In the genomic region with DNA sequence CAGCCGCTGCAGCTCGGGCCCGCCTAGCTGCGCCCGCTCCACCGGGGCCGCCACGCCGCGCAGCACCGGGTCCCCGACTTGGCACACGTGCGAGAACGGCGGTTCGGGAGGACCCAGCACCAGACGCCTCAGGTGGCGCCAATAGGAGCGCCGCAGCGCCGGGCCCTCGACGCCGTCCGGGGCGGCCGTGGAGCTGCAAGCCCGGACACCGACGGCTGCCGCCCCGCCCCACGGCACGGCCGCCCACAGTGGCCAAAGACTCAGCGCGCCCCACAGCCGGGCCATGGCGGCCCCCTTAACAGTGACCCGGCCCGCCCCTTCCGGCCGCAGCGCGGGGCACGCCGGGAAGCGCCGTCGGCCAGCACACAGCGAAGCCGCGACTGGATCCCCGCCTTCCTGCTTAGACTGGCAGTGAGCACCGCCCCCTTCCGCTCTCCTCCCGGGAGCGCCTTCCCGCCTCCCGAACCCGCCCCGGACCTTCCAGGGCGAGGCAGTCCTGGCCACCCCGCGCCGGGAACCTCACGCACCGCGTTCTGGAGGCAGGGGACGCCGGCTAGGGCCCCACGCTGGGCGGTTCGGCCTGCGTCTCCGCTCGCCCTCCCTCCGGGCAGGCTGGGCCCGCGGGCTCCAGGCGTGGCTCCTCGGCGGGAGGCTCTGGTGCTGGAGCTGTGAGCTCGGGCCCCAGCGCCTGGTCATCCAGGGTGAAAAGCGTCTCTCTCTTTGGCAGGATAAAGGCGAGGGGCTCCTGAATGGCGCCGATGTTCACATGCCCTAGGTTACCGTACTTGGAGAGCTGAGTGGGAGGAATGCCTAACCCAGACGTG, we compare ENCODE assay signal across 8 cellular contexts. TPM values are rescaled to one million over a fixed set of nuclear protein-coding genes. Genes with fewer than 3 reads are reported as not detected.
DNase-seq lines count a peak whose midpoint lies in the region; ATAC-seq and TF ChIP-seq lines count a peak whose summit lies in the region.

A gene with protein sequence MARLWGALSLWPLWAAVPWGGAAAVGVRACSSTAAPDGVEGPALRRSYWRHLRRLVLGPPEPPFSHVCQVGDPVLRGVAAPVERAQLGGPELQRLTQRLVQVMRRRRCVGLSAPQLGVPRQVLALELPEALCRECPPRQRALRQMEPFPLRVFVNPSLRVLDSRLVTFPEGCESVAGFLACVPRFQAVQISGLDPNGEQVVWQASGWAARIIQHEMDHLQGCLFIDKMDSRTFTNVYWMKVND (minus strand): TSS at position 303 of the 824 bp plus-strand sequence. CDS start 18 bp downstream, at position 285.

- ATAC-seq in GM23338 = peak; percentile 90
- ATAC-seq in naive B cell (ENCODE audit: low read depth in 2 of 2) = peak; percentile 95 to 97
- peak; percentile 96 for ATAC-seq in stimulated activated effector memory CD8-positive, alpha-beta T cell treated with anti-CD3 and anti-CD28 coated beads, Interleukin-12 subunit alpha, Interleukin-12 subunit beta, amount 100 ng/mL, for 72 hours

- peak within 1 kb of the TSS; percentile 80; the same call in 1 of the 2 replicates for H2AFZ ChIP-seq in GM23338

- 0 out of 3 replicates have a peak, but pooled peaks cover 4% of the 10 kb centered on the region for H3K9me3 Mint-ChIP-seq in GM23338
- no peaks in the 10 kb centered on the region for H3K9me3 Mint-ChIP-seq in naive B cell
- no peaks in the 10 kb centered on the region for H3K9me3 Mint-ChIP-seq in stimulated activated effector memory CD8-positive, alpha-beta T cell treated with anti-CD3 and anti-CD28 coated beads, Interleukin-12 subunit alpha, Interleukin-12 subunit beta, amount 100 ng/mL, for 72 hours

- H3K4me1 ChIP-seq in GM23338 (ENCODE audit: insufficient read depth) = peaks cover 21% of the 10 kb centered on the region

- H3K9me2 ChIP-seq in GM23338 (ENCODE audit: insufficient read depth) = no peaks in the 10 kb centered on the region

- H4K20me1 ChIP-seq in GM23338 (replicated peaks; ENCODE audit: insufficient read depth) = peaks cover 41% of the 10 kb centered on the region

- H3K4me2 ChIP-seq in GM23338 = peak within 1 kb of the TSS; percentile 95

- H3K27ac Mint-ChIP-seq in GM23338 (peak within 1 kb of the TSS; percentile 95), naive B cell (peak within 1 kb of the TSS in 5 of 6 donors; percentile 26 to 82 (median 39))
- H3K27ac Mint-ChIP-seq in stimulated activated effector memory CD8-positive, alpha-beta T cell treated with anti-CD3 and anti-CD28 coated beads, Interleukin-12 subunit alpha, Interleukin-12 subunit beta, amount 100 ng/mL, for 72 hours = peak within 1 kb of the TSS; percentile 74

- peaks cover 41% of the 10 kb centered on the region for H3F3A ChIP-seq in GM23338 (replicated peaks; ENCODE audit: low read depth)

- TF ChIP-seq CTCF in GM23338 (conservative IDR thresholded peaks at IDR 0.05; ENCODE audit: low read depth in 2 of 2) = no peak

- H3K27me3 ChIP-seq in GM23338 (ENCODE audit: insufficient read depth) = no peaks in the 10 kb centered on the region

- H3K4me1 Mint-ChIP-seq in GM23338 (peaks cover 18% of the 10 kb centered on the region), naive B cell (peaks cover 19 to 39% (median 21%) of the 10 kb centered on the region in 3 donors)
- H3K4me1 Mint-ChIP-seq in stimulated activated effector memory CD8-positive, alpha-beta T cell treated with anti-CD3 and anti-CD28 coated beads, Interleukin-12 subunit alpha, Interleukin-12 subunit beta, amount 100 ng/mL, for 72 hours = peaks cover 31% of the 10 kb centered on the region

- peak within 1 kb of the TSS; percentile 90 for H3K4me3 Mint-ChIP-seq in GM23338
- H3K4me3 Mint-ChIP-seq in naive B cell = peak within 1 kb of the TSS; percentile 74 to 92 (median 81)
- peak within 1 kb of the TSS; percentile 76 for H3K4me3 Mint-ChIP-seq in stimulated activated effector memory CD8-positive, alpha-beta T cell treated with anti-CD3 and anti-CD28 coated beads, Interleukin-12 subunit alpha, Interleukin-12 subunit beta, amount 100 ng/mL, for 72 hours

- H3K36me3 Mint-ChIP-seq in GM23338 (ENCODE audit: low read depth) (peaks cover 81% of the 10 kb centered on the region), naive B cell (peaks cover 0 to under 1% of the 10 kb centered on the region in 2 donors)
- peaks cover 84% of the 10 kb centered on the region for H3K36me3 Mint-ChIP-seq in stimulated activated effector memory CD8-positive, alpha-beta T cell treated with anti-CD3 and anti-CD28 coated beads, Interleukin-12 subunit alpha, Interleukin-12 subunit beta, amount 100 ng/mL, for 72 hours

- DNase-seq in EH (ENCODE audit: low read depth) (peak; percentile 94), GM23338 (ENCODE audit: low spot score) (peak; percentile 98), Kasumi-1 (lab: John Stamatoyannopoulos, UW) (peak; percentile 90 to 95), RKO (ENCODE audit: low spot score) (peak; percentile 94), fibroblast of gingiva (ENCODE audit: low read depth) (peak; percentile 92), naive B cell (peak; percentile 79)
- peak; percentile 59 to 81 for DNase-seq in activated T-helper 1 cell treated with anti-CD3 and anti-CD28 coated beads, Interleukin-2, amount 50 U/mL, for 16 hours (ENCODE audit: low read depth in 1 of 2, low spot score in 1 of 2)
- DNase-seq in stimulated activated effector memory CD8-positive, alpha-beta T cell treated with anti-CD3 and anti-CD28 coated beads, Interleukin-12 subunit alpha, Interleukin-12 subunit beta, amount 100 ng/mL, for 72 hours (ENCODE audit: low spot score in 2 of 2) = peak; percentile 74 to 92

- peaks cover 63% of the 10 kb centered on the region for H3K79me2 ChIP-seq in GM23338 (replicated peaks; ENCODE audit: insufficient read depth)

- peaks cover 27% of the 10 kb centered on the region for H3K36me3 ChIP-seq in GM23338 (ENCODE audit: insufficient read depth)

- peaks cover 20% of the 10 kb centered on the region for H3K27me3 Mint-ChIP-seq in GM23338 (ENCODE audit: insufficient read depth, low read depth, poor library complexity)
- H3K27me3 Mint-ChIP-seq in naive B cell = no peaks in the 10 kb centered on the region

- peak within 1 kb of the TSS; percentile 90 for H3K4me3 ChIP-seq in GM23338

- peak within 1 kb of the TSS; percentile 99 for H3K27ac ChIP-seq in GM23338 (ENCODE audit: low read depth)

TF ChIP-seq in GM23338, 12 proteins besides CTCF, POLR2A, EP300 and RAD21 (continues in another document):
- TF ChIP-seq, protein P1, sequence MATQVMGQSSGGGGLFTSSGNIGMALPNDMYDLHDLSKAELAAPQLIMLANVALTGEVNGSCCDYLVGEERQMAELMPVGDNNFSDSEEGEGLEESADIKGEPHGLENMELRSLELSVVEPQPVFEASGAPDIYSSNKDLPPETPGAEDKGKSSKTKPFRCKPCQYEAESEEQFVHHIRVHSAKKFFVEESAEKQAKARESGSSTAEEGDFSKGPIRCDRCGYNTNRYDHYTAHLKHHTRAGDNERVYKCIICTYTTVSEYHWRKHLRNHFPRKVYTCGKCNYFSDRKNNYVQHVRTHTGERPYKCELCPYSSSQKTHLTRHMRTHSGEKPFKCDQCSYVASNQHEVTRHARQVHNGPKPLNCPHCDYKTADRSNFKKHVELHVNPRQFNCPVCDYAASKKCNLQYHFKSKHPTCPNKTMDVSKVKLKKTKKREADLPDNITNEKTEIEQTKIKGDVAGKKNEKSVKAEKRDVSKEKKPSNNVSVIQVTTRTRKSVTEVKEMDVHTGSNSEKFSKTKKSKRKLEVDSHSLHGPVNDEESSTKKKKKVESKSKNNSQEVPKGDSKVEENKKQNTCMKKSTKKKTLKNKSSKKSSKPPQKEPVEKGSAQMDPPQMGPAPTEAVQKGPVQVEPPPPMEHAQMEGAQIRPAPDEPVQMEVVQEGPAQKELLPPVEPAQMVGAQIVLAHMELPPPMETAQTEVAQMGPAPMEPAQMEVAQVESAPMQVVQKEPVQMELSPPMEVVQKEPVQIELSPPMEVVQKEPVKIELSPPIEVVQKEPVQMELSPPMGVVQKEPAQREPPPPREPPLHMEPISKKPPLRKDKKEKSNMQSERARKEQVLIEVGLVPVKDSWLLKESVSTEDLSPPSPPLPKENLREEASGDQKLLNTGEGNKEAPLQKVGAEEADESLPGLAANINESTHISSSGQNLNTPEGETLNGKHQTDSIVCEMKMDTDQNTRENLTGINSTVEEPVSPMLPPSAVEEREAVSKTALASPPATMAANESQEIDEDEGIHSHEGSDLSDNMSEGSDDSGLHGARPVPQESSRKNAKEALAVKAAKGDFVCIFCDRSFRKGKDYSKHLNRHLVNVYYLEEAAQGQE (IDR thresholded peaks at IDR 0.05; ENCODE audit: unreplicated experiment) = no peak
- TF ChIP-seq, protein P2, sequence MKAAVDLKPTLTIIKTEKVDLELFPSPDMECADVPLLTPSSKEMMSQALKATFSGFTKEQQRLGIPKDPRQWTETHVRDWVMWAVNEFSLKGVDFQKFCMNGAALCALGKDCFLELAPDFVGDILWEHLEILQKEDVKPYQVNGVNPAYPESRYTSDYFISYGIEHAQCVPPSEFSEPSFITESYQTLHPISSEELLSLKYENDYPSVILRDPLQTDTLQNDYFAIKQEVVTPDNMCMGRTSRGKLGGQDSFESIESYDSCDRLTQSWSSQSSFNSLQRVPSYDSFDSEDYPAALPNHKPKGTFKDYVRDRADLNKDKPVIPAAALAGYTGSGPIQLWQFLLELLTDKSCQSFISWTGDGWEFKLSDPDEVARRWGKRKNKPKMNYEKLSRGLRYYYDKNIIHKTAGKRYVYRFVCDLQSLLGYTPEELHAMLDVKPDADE (IDR thresholded peaks at IDR 0.05) = peak; percentile 73

RNA-seq across cellular contexts. Expression of the gene that starts here (rescaled TPM):
- total RNA-seq in GM23338 (2014; rRNA removed; shearing (Covaris generic)) = 43.4 and 48.7 TPM in 2 replicates
- polyA plus RNA-seq in GM23338 (2016; fragmentation: Nextera tagmentation; extraction: Ambion mirVana) (16.2 and 18.8 TPM in 2 replicates), naive B cell (ENCODE audit: low read depth in 6 of 6) (10 to 100 TPM in 3 of 6 donors, 1 to 10 TPM in 3; 8.7 to 16.0 (median 11.1) TPM)

Comparison
In these comparisons a context has a peak if more than half of its experiments do, and no peak if none do; other contexts are left out.
1. Peak in every context shown above with its lines: DNase-seq, ATAC-seq, H3K4me3 ChIP-seq and H3K27ac ChIP-seq.
2. H3K27ac Mint-ChIP-seq: peak in every context shown above with its lines; median percentile 95 in GM23338; 74 in stimulated activated effector memory CD8-positive, alpha-beta T cell treated with anti-CD3 and anti-CD28 coated beads, Interleukin-12 subunit alpha, Interleukin-12 subunit beta, amount 100 ng/mL, for 72 hours; 39 in naive B cell.